Comparison of ENCODE assay signal across 12 cellular contexts in the genomic region with DNA sequence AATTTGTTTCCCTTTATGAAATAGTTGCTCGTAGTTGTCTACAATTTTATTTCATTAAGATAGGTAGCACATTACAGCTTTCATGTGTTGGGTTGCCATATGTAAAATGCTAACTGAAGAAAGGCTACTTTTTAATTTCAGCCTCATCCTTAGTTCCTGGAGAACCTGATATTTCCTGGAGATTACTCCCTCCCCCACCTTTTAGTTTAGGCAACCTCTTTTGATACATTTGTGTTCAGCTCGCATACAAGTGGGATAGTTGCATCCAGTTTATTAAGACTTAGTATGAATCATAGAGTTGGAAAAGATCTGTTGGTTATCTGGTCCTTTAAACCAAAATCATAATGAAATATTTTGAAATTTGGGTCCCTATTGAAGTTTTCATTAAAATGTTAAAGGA. TPM values are rescaled to one million over a fixed set of nuclear protein-coding genes. Genes with fewer than 3 reads are reported as not detected.
DNase-seq lines count a peak whose midpoint lies in the region; ATAC-seq and TF ChIP-seq lines count a peak whose summit lies in the region.
"Had no signal": no experiment of that assay in that cellular context is flagged by ENCODE, and none has a peak within 500 bp of the region (broad histone marks: within the 10 kb centered on the region; RNA-seq: fewer than 3 reads in every experiment).

No MANE protein-coding gene starts in this region.

- H3K9me3 ChIP-seq in Karpas-422 (ENCODE audit: low read length): no peaks in the 10 kb centered on the region

- no peaks in the 10 kb centered on the region for H3K36me3 ChIP-seq in ACC112 (ENCODE audit: insufficient read depth, low read length)
- no peaks in the 10 kb centered on the region for H3K36me3 ChIP-seq in Karpas-422 (ENCODE audit: insufficient read depth, low read length)

- no peaks in the 10 kb centered on the region for H3K9me2 ChIP-seq in Karpas-422 (replicated peaks; ENCODE audit: insufficient read depth, low read length)

- H3K27ac Mint-ChIP-seq in brain (peak overlapping the region; percentile 69 to 99 (median 93)), nephron progenitor cell (no peak overlapping the region)
- no peak overlapping the region for H3K27ac Mint-ChIP-seq in activated T-helper 1 cell treated with anti-CD3 and anti-CD28 coated beads, Interleukin-12 subunit alpha, Interleukin-12 subunit beta, Interleukin-2, Interleukin-4 antibody, amounts not matched to agents 30 ng/mL and 10 ng/mL and 1 ng/mL, durations not matched to agents 14 hours and 24 hours and 36 hours
- H3K27ac Mint-ChIP-seq: activated CD8-positive, alpha-beta memory T cell treated with anti-CD3 and anti-CD28 coated beads, Interleukin-2, amount 10 ng/mL, durations not matched to agents 7 days and 5 days; activated naive CD4-positive, alpha-beta T cell treated with anti-CD3 and anti-CD28 coated beads, Interleukin-2, amount 10 ng/mL, durations not matched to agents 7 days and 5 days had no signal

- H3K27ac ChIP-seq in ACC112 (ENCODE audit: low read depth, low read length) (no peak overlapping the region), Karpas-422 (ENCODE audit: low read length) (peak overlapping the region; percentile 1; the same call in 1 of the 2 replicates)

- H3K9me3 Mint-ChIP-seq in brain (peaks cover 0 to 8% (median 0%) of the 10 kb centered on the region in 5 experiments), nephron progenitor cell (peaks cover 31% of the 10 kb centered on the region)
- no peaks in the 10 kb centered on the region for H3K9me3 Mint-ChIP-seq in activated T-helper 1 cell treated with anti-CD3 and anti-CD28 coated beads, Interleukin-12 subunit alpha, Interleukin-12 subunit beta, Interleukin-2, Interleukin-4 antibody, amounts not matched to agents 30 ng/mL and 10 ng/mL and 1 ng/mL, durations not matched to agents 14 hours and 24 hours and 36 hours
- H3K9me3 Mint-ChIP-seq: activated naive CD4-positive, alpha-beta T cell treated with anti-CD3 and anti-CD28 coated beads, Interleukin-2, amount 10 ng/mL, durations not matched to agents 7 days and 5 days had no signal

- no peaks in the 10 kb centered on the region for H3K27me3 ChIP-seq in ACC112 (ENCODE audit: insufficient read depth, low read length)
- no peaks in the 10 kb centered on the region for H3K27me3 ChIP-seq in Karpas-422 (ENCODE audit: low read length)

- DNase-seq in Karpas-422 (no peak), nephron progenitor cell (no peak), sciatic nerve (ENCODE audit: low spot score) (no peak), NCI-H2081 (lab: John Stamatoyannopoulos, UW) (no peak)
- no peak for DNase-seq in activated T-helper 1 cell treated with anti-CD3 and anti-CD28 coated beads, Interleukin-12 subunit alpha, Interleukin-12 subunit beta, Interleukin-2, Interleukin-4 antibody, amounts not matched to agents 30 ng/mL and 10 ng/mL and 1 ng/mL, durations not matched to agents 14 hours and 24 hours and 36 hours (ENCODE audit: low spot score)
- no peak for DNase-seq in activated CD4-positive, alpha-beta T cell treated with anti-CD3 and anti-CD28 coated beads for 4 hours
- DNase-seq: activated CD8-positive, alpha-beta memory T cell treated with anti-CD3 and anti-CD28 coated beads, Interleukin-2, amount 10 ng/mL, durations not matched to agents 7 days and 5 days; activated naive CD4-positive, alpha-beta T cell treated with anti-CD3 and anti-CD28 coated beads, Interleukin-2, amount 10 ng/mL, durations not matched to agents 7 days and 5 days; NCI-H1694 had no signal

- H2AFZ ChIP-seq in ACC112 (ENCODE audit: low read length, unreplicated experiment) (no peak overlapping the region), Karpas-422 (ENCODE audit: low read length) (no peak overlapping the region)

- H3K36me3 Mint-ChIP-seq in brain (peaks cover 30% of the 10 kb centered on the region), nephron progenitor cell (ENCODE audit: low read depth) (peaks cover 38% of the 10 kb centered on the region)
- H3K36me3 Mint-ChIP-seq in activated T-helper 1 cell treated with anti-CD3 and anti-CD28 coated beads, Interleukin-12 subunit alpha, Interleukin-12 subunit beta, Interleukin-2, Interleukin-4 antibody, amounts not matched to agents 30 ng/mL and 10 ng/mL and 1 ng/mL, durations not matched to agents 14 hours and 24 hours and 36 hours (ENCODE audit: low read depth): peaks cover 12% of the 10 kb centered on the region

- no peak for TF ChIP-seq CTCF in brain (conservative IDR thresholded peaks at IDR 0.05)
- no peak for TF ChIP-seq CTCF in nephron progenitor cell (IDR thresholded peaks at IDR 0.05)

- intact Hi-C loops in activated T-helper 1 cell treated with anti-CD3 and anti-CD28 coated beads, Interleukin-12 subunit alpha, Interleukin-12 subunit beta, Interleukin-2, Interleukin-4 antibody, amounts not matched to agents 30 ng/mL and 10 ng/mL and 1 ng/mL, durations not matched to agents 14 hours and 24 hours and 36 hours (cut with micrococcal nuclease): loop anchor here (5.0 kb wide), 1 partner anchor 1194 kb away; no protein-coding TSS in a partner anchor
- intact Hi-C loops in sciatic nerve (cut with DNase I): no loop called here

- H4K20me1 ChIP-seq in Karpas-422 (ENCODE audit: insufficient read depth, low read depth, low read length): peaks cover 84% of the 10 kb centered on the region

- no peak for ATAC-seq in sciatic nerve
- ATAC-seq: activated CD8-positive, alpha-beta memory T cell treated with anti-CD3 and anti-CD28 coated beads, Interleukin-2, amount 10 ng/mL, durations not matched to agents 7 days and 5 days; esophagus mucosa had no signal

- H3K4me1 ChIP-seq in ACC112 (ENCODE audit: control insufficient read depth, insufficient read depth, low read length, unreplicated experiment): peaks cover 41% of the 10 kb centered on the region
- peaks cover 95% of the 10 kb centered on the region for H3K4me1 ChIP-seq in Karpas-422 (ENCODE audit: low read length)

- H3K9ac ChIP-seq in Karpas-422 (ENCODE audit: low read length): no peak overlapping the region

- peaks cover 4% of the 10 kb centered on the region for H3K27me3 Mint-ChIP-seq in brain
- H3K27me3 Mint-ChIP-seq in nephron progenitor cell (ENCODE audit: low read depth, poor library complexity): no peaks in the 10 kb centered on the region
- no peaks in the 10 kb centered on the region for H3K27me3 Mint-ChIP-seq in activated T-helper 1 cell treated with anti-CD3 and anti-CD28 coated beads, Interleukin-12 subunit alpha, Interleukin-12 subunit beta, Interleukin-2, Interleukin-4 antibody, amounts not matched to agents 30 ng/mL and 10 ng/mL and 1 ng/mL, durations not matched to agents 14 hours and 24 hours and 36 hours (ENCODE audit: insufficient read depth)
- H3K27me3 Mint-ChIP-seq: activated CD8-positive, alpha-beta memory T cell treated with anti-CD3 and anti-CD28 coated beads, Interleukin-2, amount 10 ng/mL, durations not matched to agents 7 days and 5 days; activated naive CD4-positive, alpha-beta T cell treated with anti-CD3 and anti-CD28 coated beads, Interleukin-2, amount 10 ng/mL, durations not matched to agents 7 days and 5 days had no signal

- peak overlapping the region; percentile 94 for H3K4me2 ChIP-seq in Karpas-422 (ENCODE audit: low read depth, low read length, poor library complexity, severe bottlenecking)

- peaks cover 89% of the 10 kb centered on the region for H3K4me1 Mint-ChIP-seq in brain
- peaks cover 68% of the 10 kb centered on the region for H3K4me1 Mint-ChIP-seq in nephron progenitor cell
- peaks cover 60% of the 10 kb centered on the region for H3K4me1 Mint-ChIP-seq in activated T-helper 1 cell treated with anti-CD3 and anti-CD28 coated beads, Interleukin-12 subunit alpha, Interleukin-12 subunit beta, Interleukin-2, Interleukin-4 antibody, amounts not matched to agents 30 ng/mL and 10 ng/mL and 1 ng/mL, durations not matched to agents 14 hours and 24 hours and 36 hours (ENCODE audit: low read depth)

- H3K79me2 ChIP-seq in ACC112 (ENCODE audit: control insufficient read depth, insufficient read depth, low read length, unreplicated experiment) (peaks cover 100% of the 10 kb centered on the region), Karpas-422 (ENCODE audit: low read length) (peaks cover 100% of the 10 kb centered on the region)

- H3K4me3 Mint-ChIP-seq in brain (peak overlapping the region; percentile 86 to 99 (median 95)), nephron progenitor cell (peak overlapping the region; percentile 99)
- H3K4me3 Mint-ChIP-seq in activated T-helper 1 cell treated with anti-CD3 and anti-CD28 coated beads, Interleukin-12 subunit alpha, Interleukin-12 subunit beta, Interleukin-2, Interleukin-4 antibody, amounts not matched to agents 30 ng/mL and 10 ng/mL and 1 ng/mL, durations not matched to agents 14 hours and 24 hours and 36 hours: no peak overlapping the region
- H3K4me3 Mint-ChIP-seq: activated CD8-positive, alpha-beta memory T cell treated with anti-CD3 and anti-CD28 coated beads, Interleukin-2, amount 10 ng/mL, durations not matched to agents 7 days and 5 days; activated naive CD4-positive, alpha-beta T cell treated with anti-CD3 and anti-CD28 coated beads, Interleukin-2, amount 10 ng/mL, durations not matched to agents 7 days and 5 days had no signal

- H3K4me3 ChIP-seq in ACC112 (ENCODE audit: low read depth, low read length) (peak overlapping the region; percentile 96; the same call in 1 of the 2 replicates), Karpas-422 (ENCODE audit: low read length) (peak overlapping the region; percentile 10; the same call in 1 of the 2 replicates)

RNA-seq across cellular contexts. Expression of a gene that starts 6.0 kb away (rescaled TPM):
- total RNA-seq in Karpas-422 (2014; rRNA removed; shearing (Covaris generic); ENCODE audit: low replicate concordance): 72.4 and 111 TPM in 2 replicates
- polyA plus RNA-seq in brain (ENCODE audit: insufficient read depth, low read depth, low replicate concordance): 32.7 TPM
- 135 and 140 TPM in 2 replicates for total RNA-seq in activated T-helper 1 cell treated with anti-CD3 and anti-CD28 coated beads, Interleukin-12 subunit alpha, Interleukin-12 subunit beta, Interleukin-2, Interleukin-4 antibody, amounts not matched to agents 30 ng/mL and 10 ng/mL and 1 ng/mL, durations not matched to agents 14 hours and 24 hours and 36 hours
- total RNA-seq in sciatic nerve: 162 TPM

RNA-seq across cellular contexts. Expression of a gene that starts 40.6 kb away (rescaled TPM):
- 28.2 and 50.4 TPM in 2 replicates for total RNA-seq in Karpas-422 (2014; rRNA removed; shearing (Covaris generic); ENCODE audit: low replicate concordance)
- polyA plus RNA-seq in brain (ENCODE audit: insufficient read depth, low read depth, low replicate concordance): 20.6 TPM
- 61.4 and 62.4 TPM in 2 replicates for total RNA-seq in activated T-helper 1 cell treated with anti-CD3 and anti-CD28 coated beads, Interleukin-12 subunit alpha, Interleukin-12 subunit beta, Interleukin-2, Interleukin-4 antibody, amounts not matched to agents 30 ng/mL and 10 ng/mL and 1 ng/mL, durations not matched to agents 14 hours and 24 hours and 36 hours
- total RNA-seq in sciatic nerve: 32.2 TPM

Comparison
In these comparisons a context has a peak if more than half of its experiments do, and no peak if none do; other contexts are left out.
1. H3K27ac Mint-ChIP-seq: peak in brain (5 of 5); none in nephron progenitor cell (single experiment) and activated T-helper 1 cell treated with anti-CD3 and anti-CD28 coated beads, Interleukin-12 subunit alpha, Interleukin-12 subunit beta, Interleukin-2, Interleukin-4 antibody, amounts not matched to agents 30 ng/mL and 10 ng/mL and 1 ng/mL, durations not matched to agents 14 hours and 24 hours and 36 hours (single experiment).